9 cellular contexts compared by ENCODE assay signal in the genomic region with DNA sequence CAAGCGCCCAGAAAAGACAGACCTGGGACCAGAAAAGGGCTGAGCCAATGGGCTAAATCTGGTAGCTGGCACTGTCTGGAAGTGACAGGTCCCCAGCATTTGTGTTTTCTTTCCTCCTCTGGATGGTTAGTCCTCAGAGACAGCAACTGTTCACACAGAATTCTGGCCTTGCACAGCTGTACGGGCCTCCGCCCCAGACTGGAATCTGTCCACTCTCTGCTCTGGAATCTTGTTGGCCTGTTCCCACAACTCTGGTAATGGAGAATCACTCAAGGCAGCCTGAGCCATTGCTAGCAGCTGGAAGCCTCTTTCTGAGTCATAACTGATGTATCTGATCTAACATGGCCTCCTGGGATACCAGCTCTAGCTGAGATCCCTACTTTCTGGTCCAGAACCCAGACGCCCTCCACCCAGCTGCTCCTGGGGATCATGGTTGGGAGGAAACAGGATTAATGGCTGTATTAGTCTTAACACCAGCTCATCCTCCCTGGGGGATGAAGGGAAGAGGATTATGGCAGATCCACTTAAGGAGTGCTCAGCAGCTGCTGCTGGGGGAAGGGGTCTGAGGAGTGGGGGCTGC. TPM values are rescaled to one million over a fixed set of nuclear protein-coding genes. Genes with fewer than 3 reads are reported as not detected.
DNase-seq lines count a peak whose midpoint lies in the region; ATAC-seq and TF ChIP-seq lines count a peak whose summit lies in the region.
"Had no signal": no experiment of that assay in that cellular context is flagged by ENCODE, and none has a peak within 500 bp of the region (broad histone marks: within the 10 kb centered on the region; RNA-seq: fewer than 3 reads in every experiment).

No MANE protein-coding gene starts in this region.

- H3K27ac ChIP-seq in thoracic aorta, result peak overlapping the region in 1 of 2 donors; percentile 49
- H3K27ac ChIP-seq in ovary, result no peak overlapping the region

- intact Hi-C loops in ovary (cut with DNase I), result no loop called here

- no peaks in the 10 kb centered on the region for H3K27me3 Mint-ChIP-seq in T-helper 1 cell treated with Interleukin-12 subunit alpha and Interleukin-12 subunit beta and Interleukin-4 antibody, amounts not matched to agents 30 μg/mL and 1 μg/mL, for 36 hours (ENCODE audit: low read depth)
- no peaks in the 10 kb centered on the region for H3K27me3 Mint-ChIP-seq in activated naive CD8-positive, alpha-beta T cell treated with anti-CD3 and anti-CD28 coated beads for 36 hours
- H3K27me3 Mint-ChIP-seq: B cell had no signal

- H3K36me3 Mint-ChIP-seq in T-helper 1 cell treated with Interleukin-12 subunit alpha and Interleukin-12 subunit beta and Interleukin-4 antibody, amounts not matched to agents 30 μg/mL and 1 μg/mL, for 36 hours (ENCODE audit: low read depth), result peaks cover 19% of the 10 kb centered on the region
- peaks cover 16% of the 10 kb centered on the region for H3K36me3 Mint-ChIP-seq in activated naive CD8-positive, alpha-beta T cell treated with anti-CD3 and anti-CD28 coated beads for 36 hours

- TF ChIP-seq EP300 in ovary (IDR thresholded peaks at IDR 0.05), result no peak

- DNase-seq in T-helper 1 cell (no peak), hepatic stellate cell (ENCODE audit: low spot score) (peak; percentile 98), thoracic aorta (ENCODE audit: low spot score) (no peak), Ammon's horn (ENCODE audit: low spot score) (no peak), ovary (no peak)
- no peak for DNase-seq in activated naive CD8-positive, alpha-beta T cell treated with anti-CD3 and anti-CD28 coated beads for 36 hours
- DNase-seq in stimulated activated CD4-positive, alpha-beta T cell treated with anti-CD3 and anti-CD28 coated beads, Interleukin-12 subunit alpha, Interleukin-12 subunit beta, amount 100 ng/mL, for 4 hours, result no peak

- H3K4me1 ChIP-seq in thoracic aorta (ENCODE audit: control insufficient read depth in 1 of 2, low read depth in 2 of 2), result peaks cover 3 to 12% of the 10 kb centered on the region in 2 donors
- H3K4me1 ChIP-seq in ovary (ENCODE audit: insufficient read depth), result no peaks in the 10 kb centered on the region

- H3K9me3 Mint-ChIP-seq in T-helper 1 cell treated with Interleukin-12 subunit alpha and Interleukin-12 subunit beta and Interleukin-4 antibody, amounts not matched to agents 30 μg/mL and 1 μg/mL, for 36 hours, result no peaks in the 10 kb centered on the region
- H3K9me3 Mint-ChIP-seq in activated naive CD8-positive, alpha-beta T cell treated with anti-CD3 and anti-CD28 coated beads for 36 hours, result no peaks in the 10 kb centered on the region

- ATAC-seq in thoracic aorta (ENCODE audit: insufficient number of reproducible peaks, low FRiP score, low read depth), result no peak

- no peak for TF ChIP-seq CTCF in thoracic aorta (IDR thresholded peaks at IDR 0.05)
- TF ChIP-seq CTCF in ovary (IDR thresholded peaks at IDR 0.05), result no peak

- H3K4me1 Mint-ChIP-seq in T-helper 1 cell treated with Interleukin-12 subunit alpha and Interleukin-12 subunit beta and Interleukin-4 antibody, amounts not matched to agents 30 μg/mL and 1 μg/mL, for 36 hours (ENCODE audit: low read depth), result peaks cover 43% of the 10 kb centered on the region
- peaks cover 34% of the 10 kb centered on the region for H3K4me1 Mint-ChIP-seq in activated naive CD8-positive, alpha-beta T cell treated with anti-CD3 and anti-CD28 coated beads for 36 hours

- no peak for TF ChIP-seq POLR2A in ovary (IDR thresholded peaks at IDR 0.05)

- H3K4me3 ChIP-seq in thoracic aorta (peak overlapping the region; percentile 19), ovary (no peak overlapping the region)

- 23 to 38% (median 35%) methylated on average over 4 of the region's 4 CpGs for WGBS in ovary, 3 donors

- H3K4me3 Mint-ChIP-seq in T-helper 1 cell treated with Interleukin-12 subunit alpha and Interleukin-12 subunit beta and Interleukin-4 antibody, amounts not matched to agents 30 μg/mL and 1 μg/mL, for 36 hours, result peak overlapping the region; percentile 70
- H3K4me3 Mint-ChIP-seq in activated naive CD8-positive, alpha-beta T cell treated with anti-CD3 and anti-CD28 coated beads for 36 hours, result peak overlapping the region; percentile 7
- H3K4me3 Mint-ChIP-seq: B cell had no signal

- H3K9me3 ChIP-seq in thoracic aorta (no peaks in the 10 kb centered on the region), ovary (no peaks in the 10 kb centered on the region)

- H3K36me3 ChIP-seq in thoracic aorta, result peaks cover 27% of the 10 kb centered on the region
- H3K36me3 ChIP-seq in ovary, result no peaks in the 10 kb centered on the region

- H3K27me3 ChIP-seq in thoracic aorta (replicated peaks; ENCODE audit: insufficient read depth), result no peaks in the 10 kb centered on the region
- no peaks in the 10 kb centered on the region for H3K27me3 ChIP-seq in ovary

- H3K27ac Mint-ChIP-seq in T-helper 1 cell treated with Interleukin-12 subunit alpha and Interleukin-12 subunit beta and Interleukin-4 antibody, amounts not matched to agents 30 μg/mL and 1 μg/mL, for 36 hours, result peak overlapping the region; percentile 79
- peak overlapping the region; percentile 3 for H3K27ac Mint-ChIP-seq in activated naive CD8-positive, alpha-beta T cell treated with anti-CD3 and anti-CD28 coated beads for 36 hours
- H3K27ac Mint-ChIP-seq: B cell had no signal

RNA-seq across cellular contexts. Expression of a gene that starts 9.1 kb away (rescaled TPM):
- 10 to 100 TPM; 17.3 to 18.5 TPM for total RNA-seq in activated naive CD8-positive, alpha-beta T cell treated with anti-CD3 and anti-CD28 coated beads for 36 hours
- total RNA-seq in thoracic aorta (10 to 100 TPM; 10.3 to 14.5 TPM), ovary (1 to 10 TPM; 4.2 to 7.4 (median 5.7) TPM)
- polyA plus RNA-seq in ovary, result 1 to 10 TPM; 1.3 to 6.7 TPM

RNA-seq across cellular contexts. Expression of a gene that starts 9.2 kb away (rescaled TPM):
- total RNA-seq in activated naive CD8-positive, alpha-beta T cell treated with anti-CD3 and anti-CD28 coated beads for 36 hours, result 10 to 100 TPM; 20.0 to 21.8 TPM
- total RNA-seq in thoracic aorta (10 to 100 TPM; 10.2 to 17.9 TPM), ovary (10 to 100 TPM; 12.4 to 16.3 (median 14.8) TPM)
- polyA plus RNA-seq in ovary, result 10 to 100 TPM in 1 of 2 donors, 1 to 10 TPM in 1; 2.3 to 12.0 TPM

RNA-seq across cellular contexts. Expression of a gene that starts 23.8 kb away (rescaled TPM):
- total RNA-seq in activated naive CD8-positive, alpha-beta T cell treated with anti-CD3 and anti-CD28 coated beads for 36 hours, result 1 to 10 TPM; 3.0 to 3.1 TPM
- total RNA-seq in thoracic aorta (10 to 100 TPM; 10.6 to 13.7 TPM), ovary (1 to 10 TPM; 1.1 to 2.9 (median 1.5) TPM)
- 1 to 10 TPM in 1 of 2 donors, under 1 TPM in 1; 0.30 to 1.4 TPM for polyA plus RNA-seq in ovary

RNA-seq across cellular contexts. Expression of a gene that starts 29.6 kb away (rescaled TPM):
- 10 to 100 TPM; 57.9 to 61.3 TPM for total RNA-seq in activated naive CD8-positive, alpha-beta T cell treated with anti-CD3 and anti-CD28 coated beads for 36 hours
- total RNA-seq in thoracic aorta (100 to 1,000 TPM in 1 of 2 donors, 10 to 100 TPM in 1; 88.7 to 187 TPM), ovary (100 to 1,000 TPM in 1 of 7 donors, 10 to 100 TPM in 6; 72.1 to 114 (median 84.5) TPM)
- polyA plus RNA-seq in ovary, result 100 to 1,000 TPM; 117 to 141 TPM

RNA-seq across cellular contexts. Expression of a gene that starts 31.6 kb away (rescaled TPM):
- 10 to 100 TPM; 32.4 to 33.0 TPM for total RNA-seq in activated naive CD8-positive, alpha-beta T cell treated with anti-CD3 and anti-CD28 coated beads for 36 hours
- total RNA-seq in thoracic aorta, result 10 to 100 TPM; 39.3 to 50.5 TPM
- 10 to 100 TPM; 26.2 to 73.8 (median 59.2) TPM for total RNA-seq in ovary
- polyA plus RNA-seq in ovary, result 10 to 100 TPM; 34.4 to 53.7 TPM
